In the genomic region with DNA sequence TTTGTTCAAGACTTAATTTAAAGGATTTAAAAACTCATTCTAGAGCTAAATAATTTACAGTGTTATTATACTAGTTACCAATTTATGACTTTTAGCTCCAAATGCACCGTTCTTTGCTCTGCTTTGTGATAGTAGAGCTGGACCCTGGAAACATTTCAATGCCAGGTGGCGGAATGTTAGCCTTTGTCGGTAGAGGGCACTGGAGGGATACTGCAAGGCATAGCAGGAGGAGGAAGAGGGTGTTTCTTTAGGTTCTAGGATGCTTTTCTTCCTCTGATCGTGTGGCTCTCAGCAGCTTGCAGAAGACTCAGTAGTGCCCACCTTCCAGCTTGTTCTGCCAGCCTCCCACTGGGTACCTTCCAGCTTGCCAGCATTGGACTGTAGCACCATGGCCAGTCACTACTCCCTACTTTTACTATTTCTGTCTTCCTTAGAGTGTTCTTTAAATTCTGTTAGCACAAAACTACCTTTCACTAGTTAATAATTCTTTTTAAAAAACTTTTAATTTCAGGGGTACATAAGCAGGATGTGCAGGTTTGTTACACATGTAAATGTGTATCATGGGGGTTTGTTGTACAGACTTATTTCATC, we compare ENCODE assay signal across 10 cellular contexts.
DNase-seq lines count a peak whose midpoint lies in the region; ATAC-seq, FAIRE-seq and TF ChIP-seq lines count a peak whose summit lies in the region.
"Had no signal": no experiment of that assay in that cellular context is flagged by ENCODE, and none has a peak within 500 bp of the region (broad histone marks: within the 10 kb centered on the region; RNA-seq: fewer than 3 reads in every experiment).

No MANE protein-coding gene starts in this region.

- no peaks in the 10 kb centered on the region for H3K36me3 ChIP-seq in psoas muscle (ENCODE audit: insufficient read depth in 1 of 2, low read depth in 1 of 2)

- intact Hi-C loops in psoas muscle (cut with DNase I), result loop anchor here (5.0 to 10.0 kb wide), 3 partner anchors 52 to 159 kb away; no protein-coding TSS in a partner anchor

- DNase-seq in NOMO-1 treated with DMSO at 0.1 percent for 48 hours (lab: John Stamatoyannopoulos, UW; ENCODE audit: unreplicated experiment) (peak; percentile 10), NOMO-1 treated with dmso at 0.1 percent for 144 hours (lab: John Stamatoyannopoulos, UW; ENCODE audit: unreplicated experiment) (no peak), NCI-H446 treated with DMSO at 0.1 percent for 48 hours (lab: John Stamatoyannopoulos, UW) (peak; percentile 34), cerebellum (ENCODE audit: low spot score) (peak; percentile 62), psoas muscle (no peak), GM12891 (ENCODE audit: insufficient read length, low spot score) (no peak), AG08396 (ENCODE audit: low spot score) (no peak), dedifferentiated amniotic fluid mesenchymal stem cell (ENCODE audit: extremely low spot score) (no peak)
- DNase-seq: trophoblast cell had no signal

- peak in 2 of 4 donors; percentile 69 to 73 for ATAC-seq in psoas muscle

- H3K27me3 ChIP-seq in psoas muscle (ENCODE audit: insufficient read depth in 3 of 3, low read length in 2 of 3), result no peaks in the 10 kb centered on the region

- WGBS in psoas muscle, 3 donors, result 31 to 33% (median 31%) methylated on average over 4 of the region's 4 CpGs

- no peak for TF ChIP-seq POLR2A in GM12891 (IDR thresholded peaks at IDR 0.05; ENCODE audit: low read depth, low read length)

- FAIRE-seq in GM12891 (lab: Jason Lieb, UNC), result no peak
- FAIRE-seq: HTR-8/SVneo had no signal

- no peak overlapping the region for H3K27ac ChIP-seq in psoas muscle

- H3K4me3 ChIP-seq in psoas muscle, result no peak overlapping the region

- peak; percentile 54 for TF ChIP-seq CTCF in psoas muscle (IDR thresholded peaks at IDR 0.05)

- no peaks in the 10 kb centered on the region for H3K9me3 ChIP-seq in psoas muscle

- H3K4me1 ChIP-seq in psoas muscle, result no peaks in the 10 kb centered on the region

TF ChIP-seq in GM12891, 5 proteins besides CTCF, POLR2A, EP300 and RAD21:
- TF ChIP-seq POU2F2 (IDR thresholded peaks at IDR 0.05; ENCODE audit: low read depth, low read length) (no peak), SPI1 (IDR thresholded peaks at IDR 0.05; ENCODE audit: low read depth, low read length) (no peak), TAF1 (IDR thresholded peaks at IDR 0.05; ENCODE audit: low read depth, low read length) (no peak), POLR2AphosphoS5 (IDR thresholded peaks at IDR 0.05; ENCODE audit: low read depth, low read length) (no peak), PAX5 (IDR thresholded peaks at IDR 0.05; ENCODE audit: insufficient read depth, low read length, severe bottlenecking) (no peak)
TF ChIP-seq in GM12891: peak in this region for 0.

Comparison
In these comparisons a context has a peak if more than half of its experiments do, and no peak if none do; other contexts are left out.
1. DNase-seq: peak in NOMO-1 treated with DMSO at 0.1 percent for 48 hours (single experiment), NCI-H446 treated with DMSO at 0.1 percent for 48 hours (single experiment) and cerebellum (single experiment); none in NOMO-1 treated with dmso at 0.1 percent for 144 hours (single experiment), psoas muscle (0 of 2), GM12891 (single experiment), AG08396 (single experiment) and dedifferentiated amniotic fluid mesenchymal stem cell (single experiment).